ENCODE assay signal across 1 cellular context in genomic region chr1:204345941-204346678, GRCh38.
TF ChIP-seq lines count a peak whose summit lies in the region.

No MANE protein-coding gene starts in this region.

TF ChIP-seq in IMR-90, 13 proteins besides CTCF, POLR2A, EP300 and RAD21 (continued from another document):
- TF ChIP-seq ELK1 (IDR thresholded peaks at IDR 0.05; ENCODE audit: borderline replicate concordance, low read depth, low read length), result no peak
- no peak for TF ChIP-seq MAZ (IDR thresholded peaks at IDR 0.05; ENCODE audit: borderline replicate concordance, low read depth, low read length)
- TF ChIP-seq RCOR1 (IDR thresholded peaks at IDR 0.05; ENCODE audit: insufficient replicate concordance, low read length), result no peak
- no peak for TF ChIP-seq RFX5 (IDR thresholded peaks at IDR 0.05; ENCODE audit: low read depth, low read length)
- no peak for TF ChIP-seq BHLHE40 (IDR thresholded peaks at IDR 0.05; ENCODE audit: low read depth, low read length)
- no peak for TF ChIP-seq USF2 (IDR thresholded peaks at IDR 0.05; ENCODE audit: low read depth, low read length)
- TF ChIP-seq MAFK (IDR thresholded peaks at IDR 0.05; ENCODE audit: low read depth, low read length), result no peak
- no peak for TF ChIP-seq CEBPB (IDR thresholded peaks at IDR 0.05; ENCODE audit: low read depth, low read length)
